ENCODE assay signal across 8 cellular contexts in the genomic region with DNA sequence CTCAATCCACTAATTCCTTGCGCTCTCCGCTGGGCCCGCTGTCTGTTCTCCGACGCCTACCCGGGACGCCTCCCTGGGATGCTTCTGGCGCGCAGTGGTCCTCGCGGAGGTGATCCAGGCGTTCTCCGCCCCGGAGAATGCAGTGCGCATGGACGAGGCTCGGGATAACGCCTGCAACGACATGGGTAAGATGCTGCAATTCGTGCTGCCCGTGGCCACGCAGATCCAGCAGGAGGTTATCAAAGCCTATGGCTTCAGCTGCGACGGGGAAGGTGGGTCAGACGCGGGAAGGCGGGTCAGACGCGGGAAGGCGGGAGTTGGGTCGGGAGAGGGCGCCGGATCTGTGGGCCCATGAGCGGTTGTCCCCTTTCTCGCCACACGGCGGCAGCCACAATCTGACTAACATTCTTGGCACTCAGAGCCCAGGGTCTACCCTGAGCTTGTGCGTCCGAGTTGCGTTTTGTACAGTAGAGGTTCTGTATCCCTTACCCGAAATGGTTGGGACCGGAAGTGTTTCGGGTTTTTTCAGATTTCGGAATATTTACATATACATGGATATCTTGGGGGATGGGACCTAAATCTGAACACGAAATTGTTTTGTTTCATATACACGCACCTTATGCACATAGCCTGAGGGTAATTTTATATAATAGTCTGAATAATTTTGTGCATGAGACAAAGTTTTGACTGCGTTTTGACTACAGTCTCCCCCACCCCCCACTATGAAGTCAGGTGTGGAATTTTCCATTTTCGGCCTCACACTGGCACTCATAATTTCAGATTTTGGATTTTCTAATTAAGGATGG. TPM values are rescaled to one million over a fixed set of nuclear protein-coding genes. Genes with fewer than 3 reads are reported as not detected.
DNase-seq lines count a peak whose midpoint lies in the region; ATAC-seq, FAIRE-seq and TF ChIP-seq lines count a peak whose summit lies in the region.

No MANE protein-coding gene starts in this region.

- H3K27me3 ChIP-seq in esophagus (ENCODE audit: control insufficient read depth in 1 of 2, insufficient read depth in 2 of 2, low read length in 2 of 2) = no peaks in the 10 kb centered on the region
- H3K27me3 ChIP-seq in mucosa of stomach (ENCODE audit: control insufficient read depth, insufficient read depth, low read length) = no peaks in the 10 kb centered on the region

- H3K4me1 ChIP-seq in esophagus (ENCODE audit: control insufficient read depth in 2 of 2, insufficient read depth in 2 of 2, low read length in 1 of 2) = peaks cover 0 to 7% of the 10 kb centered on the region in 2 donors
- peaks cover 33% of the 10 kb centered on the region for H3K4me1 ChIP-seq in mucosa of stomach (ENCODE audit: control insufficient read depth, insufficient read depth, low read length)

- peaks cover 72% of the 10 kb centered on the region for H3K4me1 Mint-ChIP-seq in activated T-cell treated with anti-CD3 and anti-CD28 coated beads, Interleukin-2, amount 50 U/mL, for 4 hours (ENCODE audit: low read depth)

- H3K36me3 ChIP-seq in esophagus (ENCODE audit: control insufficient read depth in 2 of 2, insufficient read depth in 2 of 2, low read length in 1 of 2) (peaks cover 0 to 10% of the 10 kb centered on the region in 2 donors), mucosa of stomach (ENCODE audit: control insufficient read depth, insufficient read depth, low read length) (peaks cover 4% of the 10 kb centered on the region)

- H3K9me3 Mint-ChIP-seq in activated T-cell treated with anti-CD3 and anti-CD28 coated beads, Interleukin-2, amount 50 U/mL, for 4 hours = no peaks in the 10 kb centered on the region

- no peaks in the 10 kb centered on the region for H3K9me3 ChIP-seq in esophagus (ENCODE audit: control insufficient read depth in 2 of 2, insufficient read depth in 1 of 2, low read depth in 1 of 2, low read length in 1 of 2)
- H3K9me3 ChIP-seq in mucosa of stomach (ENCODE audit: control insufficient read depth, low read length) = no peaks in the 10 kb centered on the region

- no peaks in the 10 kb centered on the region for H3K27me3 Mint-ChIP-seq in activated T-cell treated with anti-CD3 and anti-CD28 coated beads, Interleukin-2, amount 50 U/mL, for 4 hours (ENCODE audit: low read depth)

- 1 to 2% methylated on average over 48 of the region's 48 CpGs for WGBS in esophagus, 2 donors

- peak overlapping the region; percentile 79 for H3K9ac ChIP-seq in mucosa of stomach (ENCODE audit: low read length)

- no peak for FAIRE-seq in D721Med (lab: Jason Lieb, UNC)

- peak overlapping the region; percentile 94 for H3K4me3 Mint-ChIP-seq in activated T-cell treated with anti-CD3 and anti-CD28 coated beads, Interleukin-2, amount 50 U/mL, for 4 hours

- peak; percentile 85 for DNase-seq in D721Med (ENCODE audit: insufficient read length, low spot score)
- DNase-seq in Jurkat, Clone E6-1 (ENCODE audit: low read depth, low spot score) = peak; percentile 90
- peak; percentile 49 for DNase-seq in OCI-M2 (lab: John Stamatoyannopoulos, UW; ENCODE audit: unreplicated experiment)
- DNase-seq in activated T-cell treated with anti-CD3 and anti-CD28 coated beads, Interleukin-2, amount 50 U/mL, for 4 hours = peak; percentile 80
- peak; percentile 71 to 77 for DNase-seq in stimulated activated CD8-positive, alpha-beta memory T cell treated with anti-CD3 and anti-CD28 coated beads, Interleukin-7, amount 100 ng/mL, for 1 hour (ENCODE audit: low read depth in 2 of 2)

- peaks cover 2% of the 10 kb centered on the region for H3K36me3 Mint-ChIP-seq in activated T-cell treated with anti-CD3 and anti-CD28 coated beads, Interleukin-2, amount 50 U/mL, for 4 hours (ENCODE audit: insufficient read depth)

- H3K4me3 ChIP-seq in Jurkat, Clone E6-1 (ENCODE audit: low read length) = peak overlapping the region; percentile 72
- peak overlapping the region; percentile 65 to 72 for H3K4me3 ChIP-seq in esophagus (ENCODE audit: low read depth in 1 of 2, low read length in 2 of 2)
- peak overlapping the region; percentile 85 for H3K4me3 ChIP-seq in mucosa of stomach (ENCODE audit: low read length)

- ATAC-seq in GM21526 (IDR thresholded peaks at IDR 0.05; ENCODE audit: low FRiP score, unreplicated experiment) = peak; percentile 47
- ATAC-seq in activated T-cell treated with anti-CD3 and anti-CD28 coated beads, Interleukin-2, amount 50 U/mL, for 4 hours = peak; percentile 51 to 55

- H3K27ac ChIP-seq in esophagus (ENCODE audit: low read depth in 2 of 2, low read length in 1 of 2) = peak overlapping the region; percentile 95 to 99

- TF ChIP-seq CTCF in D721Med (IDR thresholded peaks at IDR 0.05; ENCODE audit: insufficient read depth, missing control alignments) = peak; percentile 77

RNA-seq across cellular contexts. Expression of a gene that starts 0.8 kb away (rescaled TPM):
- 441 TPM for polyA plus RNA-seq in Jurkat, Clone E6-1 (2012; ENCODE audit: insufficient read depth, insufficient read length)
- total RNA-seq in activated T-cell treated with anti-CD3 and anti-CD28 coated beads, Interleukin-2, amount 50 U/mL, for 4 hours = 100 to 1,000 TPM; 180 to 190 (median 184) TPM
- polyA plus RNA-seq in esophagus = 100 to 1,000 TPM; 108 to 253 TPM

RNA-seq across cellular contexts. Expression of a gene that starts 1.0 kb away (rescaled TPM):
- not detected for polyA plus RNA-seq in Jurkat, Clone E6-1 (2012; ENCODE audit: insufficient read depth, insufficient read length)
- not detected for total RNA-seq in activated T-cell treated with anti-CD3 and anti-CD28 coated beads, Interleukin-2, amount 50 U/mL, for 4 hours
- polyA plus RNA-seq in esophagus = not detected

RNA-seq across cellular contexts. Expression of a gene that starts 6.6 kb away (rescaled TPM):
- polyA plus RNA-seq in Jurkat, Clone E6-1 (2012; ENCODE audit: insufficient read depth, insufficient read length) = 609 TPM
- 100 to 1,000 TPM; 309 to 404 (median 401) TPM for total RNA-seq in activated T-cell treated with anti-CD3 and anti-CD28 coated beads, Interleukin-2, amount 50 U/mL, for 4 hours
- polyA plus RNA-seq in esophagus = 10 to 100 TPM; 19.1 to 38.3 TPM

RNA-seq across cellular contexts. Expression of a gene that starts 16.8 kb away (rescaled TPM):
- 13.1 TPM for polyA plus RNA-seq in Jurkat, Clone E6-1 (2012; ENCODE audit: insufficient read depth, insufficient read length)
- 10 to 100 TPM; 65.8 to 73.9 (median 70.7) TPM for total RNA-seq in activated T-cell treated with anti-CD3 and anti-CD28 coated beads, Interleukin-2, amount 50 U/mL, for 4 hours
- polyA plus RNA-seq in esophagus = 10 to 100 TPM; 34.9 to 63.5 TPM

RNA-seq across cellular contexts. Expression of a gene that starts 25.9 kb away (rescaled TPM):
- 292 TPM for polyA plus RNA-seq in Jurkat, Clone E6-1 (2012; ENCODE audit: insufficient read depth, insufficient read length)
- total RNA-seq in activated T-cell treated with anti-CD3 and anti-CD28 coated beads, Interleukin-2, amount 50 U/mL, for 4 hours = 100 to 1,000 TPM; 619 to 718 (median 635) TPM
- 100 to 1,000 TPM in 1 of 2 donors, 10 to 100 TPM in 1; 68.5 to 161 TPM for polyA plus RNA-seq in esophagus

Comparison
In these comparisons a context has a peak if more than half of its experiments do, and no peak if none do; other contexts are left out.
1. Peak in every context shown above with its lines: DNase-seq, ATAC-seq, H3K4me3 ChIP-seq and H3K27ac ChIP-seq.